ENCODE assay signal across 11 cellular contexts in genomic region chr22:17199131-17199731, GRCh38. TPM values are rescaled to one million over a fixed set of nuclear protein-coding genes. Genes with fewer than 3 reads are reported as not detected.
DNase-seq lines count a peak whose midpoint lies in the region; ATAC-seq and TF ChIP-seq lines count a peak whose summit lies in the region.
"Had no signal": no experiment of that assay in that cellular context is flagged by ENCODE, and none has a peak within 500 bp of the region (broad histone marks: within the 10 kb centered on the region; RNA-seq: fewer than 3 reads in every experiment).

No MANE protein-coding gene starts in this region.

- H3K4me1 ChIP-seq in esophagus (ENCODE audit: control insufficient read depth in 2 of 2, insufficient read depth in 2 of 2, low read length in 1 of 2): peaks cover 0 to 4% of the 10 kb centered on the region in 2 donors
- H3K4me1 ChIP-seq in mucosa of rectum (ENCODE audit: control insufficient read depth in 2 of 2, insufficient read depth in 2 of 2, low read length in 2 of 2): no peaks in the 10 kb centered on the region
- peaks cover 8% of the 10 kb centered on the region for H3K4me1 ChIP-seq in vagina

- H3K4me3 ChIP-seq in esophagus (ENCODE audit: low read depth in 1 of 2, low read length in 2 of 2) (peak overlapping the region; percentile 25 to 43), mucosa of rectum (ENCODE audit: low read length in 2 of 2) (peak overlapping the region; percentile 59 to 67), vagina (peak overlapping the region; percentile 21 to 29)
- H3K4me3 ChIP-seq: cardiac muscle cell had no signal

- no peak for TF ChIP-seq CTCF in vagina (IDR thresholded peaks at IDR 0.05)

- no peaks in the 10 kb centered on the region for H3K9me3 Mint-ChIP-seq in activated naive CD4-positive, alpha-beta T cell treated with anti-CD3 and anti-CD28 coated beads, Interleukin-2, amount 50 U/mL, for 24 hours
- H3K9me3 Mint-ChIP-seq in activated CD8-positive, alpha-beta memory T cell treated with anti-CD3 and anti-CD28 coated beads, Interleukin-2, amount 10 ng/mL, durations not matched to agents 7 days and 5 days (ENCODE audit: low read depth): no peaks in the 10 kb centered on the region

- WGBS in esophagus, 2 donors: 22 to 25% methylated on average over 17 to 18 of the region's 18 CpGs

- intact Hi-C loops in vagina (cut with DNase I): loop anchor here (5.0 kb wide), 1 partner anchor 288 kb away; no protein-coding TSS in a partner anchor

- no peaks in the 10 kb centered on the region for H3K4me1 Mint-ChIP-seq in activated naive CD4-positive, alpha-beta T cell treated with anti-CD3 and anti-CD28 coated beads, Interleukin-2, amount 50 U/mL, for 24 hours
- H3K4me1 Mint-ChIP-seq in activated CD8-positive, alpha-beta memory T cell treated with anti-CD3 and anti-CD28 coated beads, Interleukin-2, amount 10 ng/mL, durations not matched to agents 7 days and 5 days: no peaks in the 10 kb centered on the region
- H3K4me1 Mint-ChIP-seq: B cell had no signal

- peak overlapping the region; percentile 46 for H3K27ac Mint-ChIP-seq in activated naive CD4-positive, alpha-beta T cell treated with anti-CD3 and anti-CD28 coated beads, Interleukin-2, amount 50 U/mL, for 24 hours
- H3K27ac Mint-ChIP-seq in activated CD8-positive, alpha-beta memory T cell treated with anti-CD3 and anti-CD28 coated beads, Interleukin-2, amount 10 ng/mL, durations not matched to agents 7 days and 5 days: no peak overlapping the region
- H3K27ac Mint-ChIP-seq: B cell had no signal

- H3K27me3 Mint-ChIP-seq in activated naive CD4-positive, alpha-beta T cell treated with anti-CD3 and anti-CD28 coated beads, Interleukin-2, amount 50 U/mL, for 24 hours: no peaks in the 10 kb centered on the region
- H3K27me3 Mint-ChIP-seq in activated CD8-positive, alpha-beta memory T cell treated with anti-CD3 and anti-CD28 coated beads, Interleukin-2, amount 10 ng/mL, durations not matched to agents 7 days and 5 days: no peaks in the 10 kb centered on the region
- H3K27me3 Mint-ChIP-seq: B cell had no signal

- peaks cover 7% of the 10 kb centered on the region for H3K36me3 Mint-ChIP-seq in activated naive CD4-positive, alpha-beta T cell treated with anti-CD3 and anti-CD28 coated beads, Interleukin-2, amount 50 U/mL, for 24 hours
- peaks cover 10% of the 10 kb centered on the region for H3K36me3 Mint-ChIP-seq in activated CD8-positive, alpha-beta memory T cell treated with anti-CD3 and anti-CD28 coated beads, Interleukin-2, amount 10 ng/mL, durations not matched to agents 7 days and 5 days

- H3K36me3 ChIP-seq in esophagus (ENCODE audit: control insufficient read depth in 2 of 2, insufficient read depth in 2 of 2, low read length in 1 of 2): no peaks in the 10 kb centered on the region
- no peaks in the 10 kb centered on the region for H3K36me3 ChIP-seq in mucosa of rectum (ENCODE audit: control insufficient read depth in 2 of 2, insufficient read depth in 2 of 2, low read length in 2 of 2)
- H3K36me3 ChIP-seq in vagina: no peaks in the 10 kb centered on the region
- H3K36me3 ChIP-seq: cardiac muscle cell had no signal

- H3K27me3 ChIP-seq in esophagus (ENCODE audit: control insufficient read depth in 1 of 2, insufficient read depth in 2 of 2, low read length in 2 of 2): no peaks in the 10 kb centered on the region
- no peaks in the 10 kb centered on the region for H3K27me3 ChIP-seq in mucosa of rectum (ENCODE audit: control insufficient read depth in 2 of 2, insufficient read depth in 2 of 2, low read length in 2 of 2)
- H3K27me3 ChIP-seq in vagina: no peaks in the 10 kb centered on the region
- H3K27me3 ChIP-seq: cardiac muscle cell had no signal

- no peak for DNase-seq in activated naive CD4-positive, alpha-beta T cell treated with anti-CD3 and anti-CD28 coated beads, Interleukin-2, amount 50 U/mL, for 16 hours
- DNase-seq in vagina (ENCODE audit: extremely low spot score in 2 of 2): no peak
- no peak for DNase-seq in activated CD8-positive, alpha-beta memory T cell treated with anti-CD3 and anti-CD28 coated beads, Interleukin-2, amount 10 ng/mL, durations not matched to agents 7 days and 5 days

- peak overlapping the region in 1 of 2 donors; percentile 33 for H3K9ac ChIP-seq in mucosa of rectum (ENCODE audit: low read depth in 1 of 2, low read length in 2 of 2)

- TF ChIP-seq POLR2A in vagina (IDR thresholded peaks at IDR 0.05): no peak

- no peaks in the 10 kb centered on the region for H3K9me3 ChIP-seq in esophagus (ENCODE audit: control insufficient read depth in 2 of 2, insufficient read depth in 1 of 2, low read depth in 1 of 2, low read length in 1 of 2)
- H3K9me3 ChIP-seq in mucosa of rectum (ENCODE audit: control insufficient read depth in 2 of 2, low read length in 2 of 2): no peaks in the 10 kb centered on the region
- H3K9me3 ChIP-seq in vagina: no peaks in the 10 kb centered on the region

- no peak overlapping the region for H3K4me3 Mint-ChIP-seq in activated naive CD4-positive, alpha-beta T cell treated with anti-CD3 and anti-CD28 coated beads, Interleukin-2, amount 50 U/mL, for 24 hours
- no peak overlapping the region for H3K4me3 Mint-ChIP-seq in activated CD8-positive, alpha-beta memory T cell treated with anti-CD3 and anti-CD28 coated beads, Interleukin-2, amount 10 ng/mL, durations not matched to agents 7 days and 5 days
- H3K4me3 Mint-ChIP-seq: B cell had no signal

- CTCF ChIA-PET in activated CD8-positive, alpha-beta memory T cell treated with anti-CD3 and anti-CD28 coated beads, Interleukin-2, amount 10 ng/mL, durations not matched to agents 7 days and 5 days (lab: Charles Lee): interaction anchor here (1.0 kb wide), 1 partner anchor 302 kb away, joined by 3 read pairs; no protein-coding TSS in a partner anchor

- no peak for ATAC-seq in activated CD8-positive, alpha-beta memory T cell treated with anti-CD3 and anti-CD28 coated beads, Interleukin-2, amount 10 ng/mL, durations not matched to agents 7 days and 5 days
- no peak for ATAC-seq in HG03520 (IDR thresholded peaks at IDR 0.05; ENCODE audit: unreplicated experiment)
- no peak for ATAC-seq in GM21528 (IDR thresholded peaks at IDR 0.05; ENCODE audit: low FRiP score, unreplicated experiment)

- H3K27ac ChIP-seq in esophagus (ENCODE audit: low read depth in 2 of 2, low read length in 1 of 2): peak overlapping the region in 1 of 2 donors; percentile 65
- H3K27ac ChIP-seq in mucosa of rectum (ENCODE audit: low read depth in 2 of 2, low read length in 2 of 2): peak overlapping the region; percentile 56 to 59
- H3K27ac ChIP-seq in vagina: no peak overlapping the region
- H3K27ac ChIP-seq: cardiac muscle cell, RWPE1 had no signal

RNA-seq across cellular contexts. Expression of gene ADA2, which starts 20.0 kb away (rescaled TPM):
- polyA plus RNA-seq in esophagus: 1 to 10 TPM; 2.7 to 5.2 TPM
- total RNA-seq in vagina: 4.7 TPM
- 10 to 100 TPM; 39.4 to 51.3 TPM for total RNA-seq in activated CD8-positive, alpha-beta memory T cell treated with anti-CD3 and anti-CD28 coated beads, Interleukin-2, amount 10 ng/mL, durations not matched to agents 7 days and 5 days

RNA-seq across cellular contexts. Expression of gene HDHD5, which starts 40.2 kb away (rescaled TPM):
- polyA plus RNA-seq in esophagus: 10 to 100 TPM; 15.2 to 26.4 TPM
- total RNA-seq in vagina: 30.0 TPM
- 10 to 100 TPM; 23.8 to 31.6 TPM for total RNA-seq in activated CD8-positive, alpha-beta memory T cell treated with anti-CD3 and anti-CD28 coated beads, Interleukin-2, amount 10 ng/mL, durations not matched to agents 7 days and 5 days
